ENCODE assay signal across 2 cellular contexts in genomic region chr6:24522090-24522820, GRCh38.
TF ChIP-seq lines count a peak whose summit lies in the region.

No MANE protein-coding gene starts in this region.

TF ChIP-seq in GM12878, 131 proteins besides CTCF, POLR2A, EP300 and RAD21 (continues in another document):
- TF ChIP-seq SRF (IDR thresholded peaks at IDR 0.05; ENCODE audit: low read depth in 2 of 2, low read length in 2 of 2) (0 out of 4 replicates have a peak, but pooled peaks of 1 of the 2 experiments have one; percentile 33), LARP7 (IDR thresholded peaks at IDR 0.05) (no peak), ASH2L (IDR thresholded peaks at IDR 0.05; ENCODE audit: borderline replicate concordance, low read depth) (no peak), HSF1 (IDR thresholded peaks at IDR 0.05; ENCODE audit: low read depth, low read length) (no peak), EGR1 (IDR thresholded peaks at IDR 0.05; ENCODE audit: borderline replicate concordance in 1 of 2, low read depth in 2 of 2, low read length in 2 of 2) (no peak), ZNF592 (IDR thresholded peaks at IDR 0.05) (no peak), NFXL1 (IDR thresholded peaks at IDR 0.05; ENCODE audit: borderline replicate concordance) (no peak), NR2F1 (conservative IDR thresholded peaks at IDR 0.05) (peak; percentile 73), MEF2B (IDR thresholded peaks at IDR 0.05; ENCODE audit: partially characterized antibody, poor library complexity, severe bottlenecking) (peak; percentile 45), CREM (IDR thresholded peaks at IDR 0.05; ENCODE audit: low read depth) (no peak), HCFC1 (IDR thresholded peaks at IDR 0.05; ENCODE audit: low read length) (no peak), IKZF1 (conservative IDR thresholded peaks at IDR 0.05) (peak; percentile 77), BCLAF1 (IDR thresholded peaks at IDR 0.05) (no peak), RCOR1 (conservative IDR thresholded peaks at IDR 0.05; ENCODE audit: low read depth, low read length) (no peak), ATF2 (IDR thresholded peaks at IDR 0.05; ENCODE audit: low read length) (0 out of 2 replicates have a peak, but pooled peaks have one; percentile 43), TAF1 (IDR thresholded peaks at IDR 0.05; ENCODE audit: borderline replicate concordance, low read depth, low read length) (0 out of 2 replicates have a peak, but pooled peaks have one; percentile 39), SUPT20H (IDR thresholded peaks at IDR 0.05; ENCODE audit: borderline replicate concordance, control insufficient read depth, low read depth, low read length) (no peak), MXI1 (IDR thresholded peaks at IDR 0.05; ENCODE audit: low read depth, low read length) (peak; percentile 79), GABPA (IDR thresholded peaks at IDR 0.05; ENCODE audit: low read depth) (0 out of 2 replicates have a peak, but pooled peaks have one; percentile 32), NRF1 (conservative IDR thresholded peaks at IDR 0.05; ENCODE audit: low read depth, low read length) (no peak), STAT3 (IDR thresholded peaks at IDR 0.05; ENCODE audit: low read depth, low read length) (no peak)

TF ChIP-seq in HepG2, 621 proteins besides CTCF, POLR2A, EP300 and RAD21:
- no peak for TF ChIP-seq ZNF562 (CRISPR knock-in tag; IDR thresholded peaks at IDR 0.05; ENCODE audit: borderline replicate concordance)
- no peak for TF ChIP-seq ZNF296 (CRISPR knock-in tag; conservative IDR thresholded peaks at IDR 0.05)
- no peak for TF ChIP-seq ZNF543 (CRISPR knock-in tag; IDR thresholded peaks at IDR 0.05)
- no peak for TF ChIP-seq CERS6 (CRISPR knock-in tag; IDR thresholded peaks at IDR 0.05)
- no peak for TF ChIP-seq HDAC6 (IDR thresholded peaks at IDR 0.05; ENCODE audit: low read depth, low read length)
- TF ChIP-seq HCFC1 (IDR thresholded peaks at IDR 0.05; ENCODE audit: low read depth, low read length): no peak
- TF ChIP-seq HNF1B (CRISPR knock-in tag; IDR thresholded peaks at IDR 0.05): no peak
- no peak for TF ChIP-seq MXI1 (IDR thresholded peaks at IDR 0.05; ENCODE audit: borderline replicate concordance, low read depth, low read length)
- no peak for TF ChIP-seq ZNF513 (CRISPR knock-in tag; conservative IDR thresholded peaks at IDR 0.05)
- no peak for TF ChIP-seq ZNF768 (CRISPR knock-in tag; IDR thresholded peaks at IDR 0.05)
- no peak for TF ChIP-seq POGK (CRISPR knock-in tag; conservative IDR thresholded peaks at IDR 0.05)
- no peak for TF ChIP-seq SRSF9 (IDR thresholded peaks at IDR 0.05; ENCODE audit: borderline replicate concordance, insufficient read depth, low read depth, low read length, poor library complexity, severe bottlenecking)
